In the genomic region with DNA sequence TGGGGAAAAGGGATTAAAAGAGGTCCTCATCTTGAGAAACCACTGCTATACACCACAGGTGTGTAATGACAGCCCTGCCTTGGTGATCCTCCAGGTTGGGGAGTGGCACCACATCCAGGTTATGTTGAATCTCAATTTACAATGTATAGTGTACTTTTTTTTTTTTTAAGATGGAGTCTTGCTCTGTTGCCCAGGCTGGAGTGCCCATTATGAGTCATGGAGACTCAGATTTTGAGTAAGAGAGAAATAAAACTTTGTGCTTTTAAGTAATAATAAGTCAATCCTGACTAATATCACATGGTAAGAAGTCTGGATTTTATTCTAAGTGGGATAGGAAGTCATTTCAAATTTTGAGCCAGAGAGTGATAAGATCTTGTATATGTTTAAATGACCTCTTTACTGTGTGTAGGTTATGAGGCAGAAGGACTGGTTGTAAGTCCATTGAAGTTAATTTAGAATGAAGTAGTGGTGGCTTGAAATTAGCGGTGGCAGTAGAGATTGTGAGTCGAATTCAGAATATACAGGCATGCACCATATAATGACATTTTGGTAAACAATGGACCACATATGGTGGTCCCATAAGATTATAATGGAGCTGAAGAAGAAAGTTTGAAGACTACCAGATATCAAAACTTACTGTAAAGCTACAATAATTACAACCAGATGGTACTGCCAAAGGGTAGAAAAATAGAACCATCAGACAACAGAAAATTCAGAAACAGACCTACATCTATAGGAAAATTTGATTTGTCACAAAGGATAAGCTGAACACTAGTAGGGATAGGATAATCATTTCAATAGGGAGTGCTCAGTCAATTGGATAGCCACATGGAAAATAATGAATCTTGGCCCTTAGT, we compare ENCODE assay signal across 10 cellular contexts. TPM values are rescaled to one million over a fixed set of nuclear protein-coding genes. Genes with fewer than 3 reads are reported as not detected.
A peak's percentile ranks its signal among the peaks of the same experiment; 100 is the strongest.
DNase-seq lines count a peak whose midpoint lies in the region; ATAC-seq and TF ChIP-seq lines count a peak whose summit lies in the region.
"Had no signal": no experiment of that assay in that cellular context is flagged by ENCODE, and none has a peak within 500 bp of the region (broad histone marks: within the 10 kb centered on the region; RNA-seq: fewer than 3 reads in every experiment).

No MANE protein-coding gene starts in this region.

- peaks cover 34% of the 10 kb centered on the region for H3K4me1 ChIP-seq in SJSA1 (replicated peaks)

- peaks cover 8% of the 10 kb centered on the region for H3K36me3 Mint-ChIP-seq in nephron progenitor cell (ENCODE audit: low read depth)

- no peak overlapping the region for H3K4me3 ChIP-seq in SJSA1

- no peak for TF ChIP-seq CTCF in nephron progenitor cell (IDR thresholded peaks at IDR 0.05)

- no peak overlapping the region for H3K27ac Mint-ChIP-seq in nephron progenitor cell

- peak; percentile 27 for ATAC-seq in esophagus mucosa
- ATAC-seq in stimulated activated naive CD8-positive, alpha-beta T cell treated with anti-CD3 and anti-CD28 coated beads, Interleukin-15, Interleukin-2, amounts not matched to agents 100 U/mL and 50 U/mL, for 24 hours, result peak; percentile 19

- H3K4me3 Mint-ChIP-seq in nephron progenitor cell, result no peak overlapping the region
- H3K4me3 Mint-ChIP-seq: nephron had no signal

- H3K27me3 ChIP-seq in SJSA1 (replicated peaks), result no peaks in the 10 kb centered on the region

- no peaks in the 10 kb centered on the region for H3K9me3 ChIP-seq in SJSA1 (replicated peaks)

- peaks cover 21% of the 10 kb centered on the region for H3K4me1 Mint-ChIP-seq in nephron progenitor cell

- no peaks in the 10 kb centered on the region for H3K27me3 Mint-ChIP-seq in nephron progenitor cell (ENCODE audit: low read depth, poor library complexity)

- peak; percentile 8 for DNase-seq in activated naive CD4-positive, alpha-beta T cell treated with Interleukin-2 at 50 U/mL for 16 hours
- DNase-seq in activated naive CD4-positive, alpha-beta T cell treated with anti-CD3 and anti-CD28 coated beads, Interleukin-2, amount 50 U/mL, for 16 hours, result no peak
- no peak for DNase-seq in SJSA1 (ENCODE audit: low read depth in 1 of 2, low spot score in 2 of 2)
- no peak for DNase-seq in stimulated activated naive CD8-positive, alpha-beta T cell treated with anti-CD3 and anti-CD28 coated beads, Interleukin-15, Interleukin-2, amounts not matched to agents 100 U/mL and 50 U/mL, for 24 hours
- no peak for DNase-seq in nephron progenitor cell
- no peak for DNase-seq in activated effector memory CD4-positive, alpha-beta T cell treated with Interleukin-2 at 50 U/mL for 16 hours
- no peak for DNase-seq in HPDE6-E6E7 (ENCODE audit: extremely low spot score)

- no peaks in the 10 kb centered on the region for H3K9me3 Mint-ChIP-seq in nephron progenitor cell
- H3K9me3 Mint-ChIP-seq: nephron had no signal

- 0 out of 2 replicates have a peak overlapping the region, but pooled peaks have one; percentile 70 for H3K27ac ChIP-seq in SJSA1
- H3K27ac ChIP-seq: VCaP had no signal

- no peaks in the 10 kb centered on the region for H3K36me3 ChIP-seq in SJSA1

RNA-seq across cellular contexts. Expression of gene POPDC2, which starts 20.7 kb away (rescaled TPM):
- 0.97 TPM in 1 of 2 replicates, not detected in the other for total RNA-seq in SJSA1 (2014; rRNA removed; shearing (Covaris generic))
- 0.60 TPM for total RNA-seq in esophagus mucosa

RNA-seq across cellular contexts. Expression of gene COX17, which starts 37.5 kb away (rescaled TPM):
- total RNA-seq in SJSA1 (2014; rRNA removed; shearing (Covaris generic)), result 36.0 and 73.6 TPM in 2 replicates
- total RNA-seq in esophagus mucosa, result 24.9 TPM

RNA-seq across cellular contexts. Expression of gene PLA1A, which starts 42.0 kb away (rescaled TPM):
- 0.16 and 1.4 TPM in 2 replicates for total RNA-seq in SJSA1 (2014; rRNA removed; shearing (Covaris generic))
- total RNA-seq in esophagus mucosa, result 0.92 TPM
